17 cellular contexts compared by ENCODE assay signal in the genomic region with DNA sequence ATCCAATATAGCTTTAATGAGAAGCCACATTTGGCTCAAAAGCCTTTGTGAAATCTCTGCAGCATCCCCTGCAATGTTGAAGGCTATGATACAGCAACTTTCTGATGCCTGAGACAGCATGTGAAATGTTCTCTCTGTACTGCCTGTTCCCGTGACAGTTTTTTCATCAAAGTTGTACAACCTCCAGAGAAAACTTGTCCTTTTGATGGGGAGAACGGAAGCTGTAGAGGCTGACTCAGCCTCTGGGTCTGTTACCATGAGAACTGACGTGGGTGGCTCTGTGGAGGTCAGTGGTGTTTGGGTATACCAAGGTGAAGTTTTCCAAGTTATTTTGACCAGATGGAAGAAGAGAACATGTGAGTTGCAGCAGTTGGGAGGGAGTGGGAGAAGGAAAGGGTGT. TPM values are rescaled to one million over a fixed set of nuclear protein-coding genes. Genes with fewer than 3 reads are reported as not detected.
DNase-seq lines count a peak whose midpoint lies in the region; ATAC-seq and TF ChIP-seq lines count a peak whose summit lies in the region.
"Had no signal": no experiment of that assay in that cellular context is flagged by ENCODE, and none has a peak within 500 bp of the region (broad histone marks: within the 10 kb centered on the region; RNA-seq: fewer than 3 reads in every experiment).

No MANE protein-coding gene starts in this region.

- no peaks in the 10 kb centered on the region for H3K4me1 ChIP-seq in HAP-1
- H3K4me1 ChIP-seq: esophagus muscularis mucosa had no signal

- H3K4me3 ChIP-seq in AG04449 (ENCODE audit: low read depth, low read length) (no peak overlapping the region), HAP-1 (no peak overlapping the region)
- H3K4me3 ChIP-seq: esophagus muscularis mucosa had no signal

- H3K36me3 Mint-ChIP-seq in brain: peaks cover 1% of the 10 kb centered on the region
- H3K36me3 Mint-ChIP-seq: CD4-positive, alpha-beta memory T cell had no signal

- POLR2A ChIA-PET in AG04449 (lab: Yijun Ruan, JAX): interaction anchor here (0.8 kb wide), 1 partner anchor 179 kb away, joined by 3 read pairs; no protein-coding TSS in a partner anchor

- in situ Hi-C loops in HAP-1 (cut with MboI; ENCODE audit: low sequenced_read_pairs): no loop called here

- no peaks in the 10 kb centered on the region for H3K36me3 ChIP-seq in HAP-1 (replicated peaks)
- H3K36me3 ChIP-seq: esophagus muscularis mucosa had no signal

- CTCF ChIA-PET in AG04449 (lab: Yijun Ruan, JAX): interaction anchor here (1.2 to 2.6 kb wide), 4 partner anchors 10 to 383 kb away, joined by 3 to 8 read pairs (median 4); no protein-coding TSS in a partner anchor

- TF ChIP-seq CTCF in AG04449 (IDR thresholded peaks at IDR 0.05; ENCODE audit: insufficient read depth, low read length, missing control alignments) (no peak), brain (conservative IDR thresholded peaks at IDR 0.05) (no peak)

- peak overlapping the region in 1 of 5 experiments; percentile 20 for H3K4me3 Mint-ChIP-seq in brain
- H3K4me3 Mint-ChIP-seq: CD4-positive, alpha-beta memory T cell; stimulated activated naive CD8-positive, alpha-beta T cell treated with anti-CD3 and anti-CD28 coated beads, Interleukin-15, amount 100 ng/mL, for 72 hours had no signal

- H3K9me3 ChIP-seq in HAP-1: no peaks in the 10 kb centered on the region
- H3K9me3 ChIP-seq: esophagus muscularis mucosa had no signal

- no peak for ATAC-seq in HG03135 (IDR thresholded peaks at IDR 0.05; ENCODE audit: unreplicated experiment)
- ATAC-seq: stimulated activated naive CD8-positive, alpha-beta T cell treated with anti-CD3 and anti-CD28 coated beads, Interleukin-15, amount 100 ng/mL, for 72 hours had no signal

- no peaks in the 10 kb centered on the region for H3K9me3 Mint-ChIP-seq in brain
- H3K9me3 Mint-ChIP-seq: stimulated activated naive CD8-positive, alpha-beta T cell treated with anti-CD3 and anti-CD28 coated beads, Interleukin-15, amount 100 ng/mL, for 72 hours had no signal

- peaks cover 15% of the 10 kb centered on the region for H3K4me1 Mint-ChIP-seq in brain

- peak overlapping the region in 3 of 5 experiments; percentile 29 to 67 (median 65) for H3K27ac Mint-ChIP-seq in brain
- H3K27ac Mint-ChIP-seq: CD4-positive, alpha-beta memory T cell; stimulated activated naive CD8-positive, alpha-beta T cell treated with anti-CD3 and anti-CD28 coated beads, Interleukin-15, amount 100 ng/mL, for 72 hours had no signal

- H3K27me3 Mint-ChIP-seq in brain: no peaks in the 10 kb centered on the region
- H3K27me3 Mint-ChIP-seq: CD4-positive, alpha-beta memory T cell; stimulated activated naive CD8-positive, alpha-beta T cell treated with anti-CD3 and anti-CD28 coated beads, Interleukin-15, amount 100 ng/mL, for 72 hours had no signal

- no peaks in the 10 kb centered on the region for H3K27me3 ChIP-seq in HAP-1 (ENCODE audit: low read depth)
- H3K27me3 ChIP-seq: esophagus muscularis mucosa had no signal

- DNase-seq in AG04449 (ENCODE audit: low read depth, low spot score): peak; percentile 21
- DNase-seq in GM04503 (ENCODE audit: low read depth): peak; percentile 44
- DNase-seq in medulla oblongata (ENCODE audit: extremely low spot score): peak; percentile 21
- DNase-seq in HAP-1 (ENCODE audit: low spot score in 2 of 2): no peak
- DNase-seq in hippocampal formation (lab: John Stamatoyannopoulos, UW): no peak
- no peak for DNase-seq in NCI-H2029 treated with DMSO at 0.1 percent for 48 hours (lab: John Stamatoyannopoulos, UW)
- DNase-seq: activated CD8-positive, alpha-beta memory T cell treated with anti-CD3 and anti-CD28 coated beads for 24 hours; aorta; CD4-positive, alpha-beta memory T cell; MV-4-11; NCI-H526 treated with DMSO at 0.1 percent for 48 hours; stimulated activated CD4-positive, alpha-beta T cell treated with anti-CD3 and anti-CD28 coated beads, Interleukin-2, amount 100 ng/mL, for 24 hours; stimulated activated naive CD8-positive, alpha-beta T cell treated with anti-CD3 and anti-CD28 coated beads, Interleukin-15, amount 100 ng/mL, for 72 hours had no signal

RNA-seq across cellular contexts. Expression of gene SLC4A8, which starts 17.0 kb away (rescaled TPM):
- 15.8 TPM for polyA plus RNA-seq in brain (ENCODE audit: insufficient read depth, low read depth, low replicate concordance)

RNA-seq across cellular contexts. Expression of gene GALNT6, which starts 50.4 kb away (rescaled TPM):
- polyA plus RNA-seq in brain (ENCODE audit: insufficient read depth, low read depth, low replicate concordance): 9.3 TPM
- polyA plus RNA-seq: neural cell had no signal

Comparison
In these comparisons a context has a peak if more than half of its experiments do, and no peak if none do; other contexts are left out.
1. DNase-seq: peak in AG04449 (single experiment), GM04503 (single experiment) and medulla oblongata (single experiment); none in HAP-1 (0 of 2), hippocampal formation (0 of 2) and NCI-H2029 treated with DMSO at 0.1 percent for 48 hours (single experiment).